14 cellular contexts compared by ENCODE assay signal in the genomic region with DNA sequence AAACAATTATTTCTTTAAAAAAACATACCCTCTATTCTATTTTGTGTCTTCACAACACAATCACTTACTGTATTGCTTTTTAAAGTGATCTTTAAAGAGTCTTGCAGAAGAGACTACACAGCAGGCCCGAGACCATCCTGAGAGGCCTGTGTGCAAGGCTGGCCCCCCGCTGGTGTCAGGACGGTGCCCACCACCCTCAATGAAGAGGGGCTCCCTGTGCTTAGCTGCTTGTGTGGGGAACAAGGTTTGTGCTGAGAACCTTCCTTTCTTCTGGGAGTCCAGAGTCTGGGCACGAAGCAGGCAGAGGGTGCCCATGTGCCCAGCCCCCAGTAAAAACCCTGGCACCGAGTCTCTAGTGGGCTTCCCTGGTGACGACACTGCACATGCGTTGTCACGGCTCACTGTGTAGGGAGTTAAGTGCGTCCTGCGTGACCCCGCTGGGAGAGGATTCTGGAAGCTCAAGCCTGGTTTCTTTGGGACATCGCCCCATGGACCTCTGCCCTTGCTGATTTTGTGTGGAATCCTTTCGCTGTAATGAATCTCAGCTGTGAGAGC.
"Had no signal": no experiment of that assay in that cellular context is flagged by ENCODE, and none has a peak within 500 bp of the region (broad histone marks: within the 10 kb centered on the region; RNA-seq: fewer than 3 reads in every experiment).

No MANE protein-coding gene starts in this region.

- H3K27ac ChIP-seq: sigmoid colon, testis, WERI-Rb-1 had no signal

- H3K9me3 ChIP-seq: sigmoid colon, testis had no signal

- H3K9me3 Mint-ChIP-seq: effector memory CD8-positive, alpha-beta T cell; natural killer cell; stimulated activated naive CD8-positive, alpha-beta T cell treated with anti-CD3 and anti-CD28 coated beads, Interleukin-15, Interleukin-2, amounts not matched to agents 100 ng/mL and 50 ng/mL, for 24 hours had no signal

- H3K4me1 ChIP-seq: sigmoid colon, testis had no signal

- H3K4me3 ChIP-seq: sigmoid colon, testis had no signal

- H3K27me3 Mint-ChIP-seq: effector memory CD8-positive, alpha-beta T cell; progenitor cell of endocrine pancreas; stimulated activated naive CD8-positive, alpha-beta T cell treated with anti-CD3 and anti-CD28 coated beads, Interleukin-15, Interleukin-2, amounts not matched to agents 100 ng/mL and 50 ng/mL, for 24 hours had no signal

- ATAC-seq: effector memory CD8-positive, alpha-beta T cell; natural killer cell had no signal

- H3K27me3 ChIP-seq: sigmoid colon, testis had no signal

- H3K4me3 Mint-ChIP-seq: effector memory CD8-positive, alpha-beta T cell; natural killer cell; stimulated activated naive CD8-positive, alpha-beta T cell treated with anti-CD3 and anti-CD28 coated beads, Interleukin-15, Interleukin-2, amounts not matched to agents 100 ng/mL and 50 ng/mL, for 24 hours had no signal

- H3K36me3 Mint-ChIP-seq: natural killer cell had no signal

- DNase-seq: activated CD4-positive, alpha-beta T cell treated with anti-CD3 and anti-CD28 coated beads for 4 hours; activated gamma-delta T cell treated with Interleukin-2 at 50 U/mL for 16 hours; activated T-cell treated with anti-CD3 and anti-CD28 coated beads, Interleukin-2, amount 50 U/mL, for 1 hour; central memory CD4-positive, alpha-beta T cell; effector memory CD8-positive, alpha-beta T cell; hippocampal formation; natural killer cell; sigmoid colon; stimulated activated CD4-positive, alpha-beta T cell treated with anti-CD3 and anti-CD28 coated beads, Interleukin-12 subunit alpha, Interleukin-12 subunit beta, amount 100 ng/mL, for 4 hours; T1000; testis; WERI-Rb-1 had no signal

- H3K27ac Mint-ChIP-seq: natural killer cell; stimulated activated naive CD8-positive, alpha-beta T cell treated with anti-CD3 and anti-CD28 coated beads, Interleukin-15, Interleukin-2, amounts not matched to agents 100 ng/mL and 50 ng/mL, for 24 hours had no signal
